ENCODE assay signal across 14 cellular contexts in the genomic region with DNA sequence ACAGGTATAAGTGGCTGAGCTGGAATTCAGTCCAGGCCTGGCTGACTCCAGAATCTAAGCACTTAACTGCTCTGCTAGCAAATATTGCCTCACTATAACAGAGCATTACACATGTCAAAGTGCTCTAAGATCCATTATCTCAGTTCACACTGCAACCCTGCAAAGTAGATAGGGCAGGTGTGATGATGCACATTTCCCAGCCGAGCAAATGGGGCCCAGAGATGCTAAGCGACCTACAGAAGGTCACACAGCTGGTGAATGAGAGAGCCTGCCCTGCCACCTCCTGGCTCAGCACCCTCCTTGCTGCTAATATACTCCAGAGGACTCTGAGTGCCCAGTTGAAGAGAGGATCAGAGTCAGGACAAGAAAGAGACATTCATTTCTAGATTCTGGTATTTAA.
"Had no signal": no experiment of that assay in that cellular context is flagged by ENCODE, and none has a peak within 500 bp of the region (broad histone marks: within the 10 kb centered on the region; RNA-seq: fewer than 3 reads in every experiment).

No MANE protein-coding gene starts in this region.

- H3K9me3 ChIP-seq: ascending aorta, colonic mucosa, gastrocnemius medialis, left ventricle myocardium inferior, mucosa of descending colon, thyroid gland had no signal

- H3K27me3 ChIP-seq: ascending aorta, colonic mucosa, gastrocnemius medialis, thyroid gland had no signal

- H3K27ac ChIP-seq: ascending aorta, colonic mucosa, gastrocnemius medialis, left ventricle myocardium inferior, thyroid gland had no signal

- H3K4me1 ChIP-seq: ascending aorta, colonic mucosa, gastrocnemius medialis, left ventricle myocardium inferior, thyroid gland had no signal

- H3K4me3 ChIP-seq: ascending aorta, colonic mucosa, gastrocnemius medialis, left ventricle myocardium inferior, mucosa of descending colon, thyroid gland had no signal

- FAIRE-seq: endometrium had no signal

- H3K36me3 ChIP-seq: ascending aorta, colonic mucosa, gastrocnemius medialis, left ventricle myocardium inferior, thyroid gland had no signal

- DNase-seq: activated gamma-delta T cell; colonic mucosa; gastrocnemius medialis; head of caudate nucleus; left ventricle myocardium inferior; mucosa of descending colon; naive B cell; retina; stimulated activated naive B cell treated with anti-CD40 and anti-IgM and Interleukin-4, amounts not matched to agents 10 μg/mL and 1 μg/mL and 100 μg/mL, for 72 hours; T1000; thyroid gland had no signal

- ATAC-seq: activated CD4-positive, CD25-positive, alpha-beta regulatory T cell treated with anti-CD3 and anti-CD28 coated beads, Interleukin-2, amount 50 U/mL, for 24 hours; gastrocnemius medialis; mucosa of descending colon had no signal
